Comparison of ENCODE assay signal across 17 cellular contexts in the genomic region with DNA sequence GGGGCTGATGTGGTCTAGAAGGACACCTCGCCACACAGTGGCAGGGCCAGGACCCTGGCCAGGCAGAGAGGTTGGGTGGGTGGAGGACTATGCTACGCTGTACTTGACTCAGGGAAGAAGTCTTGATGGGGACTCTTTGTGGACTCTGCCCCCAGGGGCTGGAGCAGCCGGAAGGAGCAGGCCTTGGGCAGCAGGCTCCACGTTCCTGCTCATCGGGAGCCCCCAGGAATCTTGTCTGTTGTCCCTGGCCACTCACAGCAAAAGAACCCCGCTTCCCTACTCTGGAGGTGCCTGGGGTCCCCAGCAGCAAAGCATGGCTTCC.
DNase-seq lines count a peak whose midpoint lies in the region; ATAC-seq, FAIRE-seq and TF ChIP-seq lines count a peak whose summit lies in the region.
"Had no signal": no experiment of that assay in that cellular context is flagged by ENCODE, and none has a peak within 500 bp of the region (broad histone marks: within the 10 kb centered on the region; RNA-seq: fewer than 3 reads in every experiment).

No MANE protein-coding gene starts in this region.

- DNase-seq in cardiac septum (ENCODE audit: low spot score), result peak; percentile 73
- DNase-seq in heart left ventricle, result no peak
- DNase-seq in K562 (ENCODE audit: extremely low read depth in 1 of 4, low spot score in 3 of 4), result no peak
- DNase-seq in trophoblast cell, result no peak
- DNase-seq in thyroid gland, result no peak
- no peak for DNase-seq in hepatocyte (ENCODE audit: low spot score)
- no peak for DNase-seq in activated CD8-positive, alpha-beta memory T cell treated with anti-CD3 and anti-CD28 coated beads, Interleukin-2, amount 50 U/mL, for 4 hours
- DNase-seq: activated CD4-positive, alpha-beta T cell treated with anti-CD3 and anti-CD28 coated beads for 1 hour; activated effector memory CD4-positive, alpha-beta T cell treated with Interleukin-2 at 50 U/mL for 16 hours; CD4-positive, CD25-positive, alpha-beta regulatory T cell; central memory CD4-positive, alpha-beta T cell; DMS 273 treated with DMSO at 0.1 percent for 48 hours; glutamatergic neuron; NCI-H1105 treated with DMSO at 0.1 percent for 48 hours; NCI-H524; stimulated activated CD4-positive, alpha-beta T cell treated with anti-CD3 and anti-CD28 coated beads, Interleukin-4, amount 100 ng/mL, for 24 hours had no signal

- no peak overlapping the region for H2BK5ac ChIP-seq in trophoblast cell (ENCODE audit: low read depth, low read length, poor library complexity)

- peaks cover 2 to 59% (median 53%) of the 10 kb centered on the region in 9 donors for H3K36me3 ChIP-seq in heart left ventricle
- H3K36me3 ChIP-seq in K562 (ENCODE audit: control insufficient read depth, insufficient read depth, low read length), result peaks cover 79% of the 10 kb centered on the region; the same call in 2 of the 3 replicates
- H3K36me3 ChIP-seq in trophoblast cell (ENCODE audit: control insufficient read depth in 1 of 2, insufficient read depth in 2 of 2, low read length in 2 of 2), result peaks cover 53 to 60% of the 10 kb centered on the region in 2 experiments
- peaks cover 24% of the 10 kb centered on the region in 2 donors for H3K36me3 ChIP-seq in thyroid gland
- H3K36me3 ChIP-seq in hepatocyte (replicated peaks; ENCODE audit: insufficient read depth, low read depth), result no peaks in the 10 kb centered on the region

- no peak overlapping the region for H3K4me3 ChIP-seq in heart left ventricle
- H3K4me3 ChIP-seq in K562, result no peak overlapping the region
- no peak overlapping the region for H3K4me3 ChIP-seq in trophoblast cell (ENCODE audit: low read depth, low read length)
- no peak overlapping the region for H3K4me3 ChIP-seq in thyroid gland (replicated peaks in 1 of 3)
- no peak overlapping the region for H3K4me3 ChIP-seq in hepatocyte

- H3K23ac ChIP-seq in trophoblast cell (ENCODE audit: low read length), result no peak overlapping the region

- H3K79me1 ChIP-seq in trophoblast cell (ENCODE audit: low read length), result no peaks in the 10 kb centered on the region

- H3K27ac ChIP-seq in heart left ventricle, result peak overlapping the region in 4 of 12 donors; percentile 5 to 70 (median 45)
- H3K27ac ChIP-seq in K562 (ENCODE audit: extremely low read depth, low read depth, low read length), result no peak overlapping the region
- H3K27ac ChIP-seq in trophoblast cell (ENCODE audit: low read depth, low read length), result no peak overlapping the region
- peak overlapping the region in 2 of 3 donors; percentile 38 to 70 for H3K27ac ChIP-seq in thyroid gland
- no peak overlapping the region for H3K27ac ChIP-seq in hepatocyte

- H3K4ac ChIP-seq in trophoblast cell (ENCODE audit: low read depth, low read length), result no peak overlapping the region

- TF ChIP-seq POLR2A in heart left ventricle (IDR thresholded peaks at IDR 0.05), result no peak
- TF ChIP-seq POLR2A in K562 (conservative IDR thresholded peaks at IDR 0.05), result no peak
- no peak for TF ChIP-seq POLR2A in thyroid gland (IDR thresholded peaks at IDR 0.05)

- H3K4me2 ChIP-seq in K562 (ENCODE audit: insufficient read depth, low read length), result no peak overlapping the region
- H3K4me2 ChIP-seq in trophoblast cell (ENCODE audit: low read length), result no peak overlapping the region
- no peak overlapping the region for H3K4me2 ChIP-seq in hepatocyte

- H3K18ac ChIP-seq in trophoblast cell (ENCODE audit: low read length), result no peak overlapping the region

- in situ Hi-C loops in K562 (cut with MboI), result no loop called here

- H3K4me1 ChIP-seq in heart left ventricle (peaks cover 2 to 38% (median 20%) of the 10 kb centered on the region in 12 donors), K562 (replicated peaks in 1 of 2; ENCODE audit: control insufficient read depth in 2 of 2, insufficient read depth in 2 of 2, low read length in 2 of 2) (peaks cover 0 to 10% of the 10 kb centered on the region in 2 experiments; a peak in 2 of 5 replicates), trophoblast cell (ENCODE audit: control insufficient read depth in 1 of 2, insufficient read depth in 2 of 2, low read length in 2 of 2) (peaks cover 5 to 6% of the 10 kb centered on the region in 2 experiments), thyroid gland (peaks cover 11 to 34% of the 10 kb centered on the region in 2 donors), hepatocyte (ENCODE audit: insufficient read depth) (no peaks in the 10 kb centered on the region)

- POLR2A ChIA-PET in K562 (lab: Yijun Ruan, JAX), result interaction anchor here (1.0 to 1.4 kb wide), 2 partner anchors 10 to 45 kb away, joined by 3 to 5 read pairs; no protein-coding TSS in a partner anchor

- no peak overlapping the region for H2BK120ac ChIP-seq in trophoblast cell (ENCODE audit: insufficient read depth, low read length, poor library complexity)

- H3K14ac ChIP-seq in trophoblast cell (ENCODE audit: low read length), result no peak overlapping the region

- peaks cover 4% of the 10 kb centered on the region for H3K9me1 ChIP-seq in K562 (ENCODE audit: control insufficient read depth, insufficient read depth, low read length)

- intact Hi-C loops in cardiac septum (cut with DNase I), result loop anchor here (10.0 kb wide), 1 partner anchor 48 kb away; no protein-coding TSS in a partner anchor
- intact Hi-C loops in heart left ventricle (cut with DNase I), result no loop called here
- intact Hi-C loops in K562 (cut with micrococcal nuclease), result loop anchor here (5.0 kb wide), 2 partner anchors 51 to 199 kb away; no protein-coding TSS in a partner anchor
- intact Hi-C loops in thyroid gland (cut with DNase I), result no loop called here

- H3K27me3 ChIP-seq in heart left ventricle (no peaks in the 10 kb centered on the region), K562 (ENCODE audit: control insufficient read depth in 2 of 2, insufficient read depth in 2 of 2, low read length in 2 of 2) (no peaks in the 10 kb centered on the region), trophoblast cell (ENCODE audit: insufficient read depth, low read length) (no peaks in the 10 kb centered on the region), thyroid gland (no peaks in the 10 kb centered on the region), hepatocyte (no peaks in the 10 kb centered on the region)

- no peak overlapping the region for H4K91ac ChIP-seq in trophoblast cell (ENCODE audit: low read depth, low read length)

- H3K79me2 ChIP-seq in K562 (ENCODE audit: control insufficient read depth, insufficient read depth, low read length) (no peaks in the 10 kb centered on the region), trophoblast cell (ENCODE audit: control insufficient read depth, insufficient read depth, low read length, poor library complexity) (no peaks in the 10 kb centered on the region), hepatocyte (no peaks in the 10 kb centered on the region)

- H3K9me3 ChIP-seq in heart left ventricle, result no peaks in the 10 kb centered on the region
- no peaks in the 10 kb centered on the region for H3K9me3 ChIP-seq in K562 (replicated peaks; ENCODE audit: control insufficient read depth, insufficient read depth, low read depth, low read length)
- H3K9me3 ChIP-seq in trophoblast cell (ENCODE audit: insufficient read depth, low read depth, low read length), result no peaks in the 10 kb centered on the region
- H3K9me3 ChIP-seq in thyroid gland, result no peaks in the 10 kb centered on the region
- no peaks in the 10 kb centered on the region for H3K9me3 ChIP-seq in hepatocyte (ENCODE audit: low read depth)

- TF ChIP-seq RAD21 in K562 (CRISPR knock-in tag; conservative IDR thresholded peaks at IDR 0.05 in 1 of 2, IDR thresholded peaks at IDR 0.05 in 1 of 2), result no peak

- no peak overlapping the region for H2AFZ ChIP-seq in K562 (ENCODE audit: low read depth, low read length)
- H2AFZ ChIP-seq in trophoblast cell (ENCODE audit: insufficient read depth, low read length, poor library complexity), result no peak overlapping the region
- H2AFZ ChIP-seq in hepatocyte, result no peak overlapping the region

- 88 to 98% (median 95%) methylated on average over 4 to 6 of the region's 6 CpGs for WGBS in heart left ventricle, 4 donors
- 96% methylated on average over 6 of the region's 6 CpGs for WGBS in K562 (ENCODE audit: insufficient coverage, low coverage, missing lambda C conversion rate)
- WGBS in trophoblast cell (ENCODE audit: extremely low coverage, insufficient coverage, insufficient read length), result no CpG with 5 or more reads among the region's 6 CpGs
- WGBS in thyroid gland, 2 donors, result 90 to 98% methylated on average over 5 to 6 of the region's 6 CpGs
- 95% methylated on average over 5 of the region's 6 CpGs for WGBS in hepatocyte (ENCODE audit: low lambda C conversion rate, missing lambda C conversion rate)

- H4K20me1 ChIP-seq in K562 (replicated peaks; ENCODE audit: control insufficient read depth, insufficient read depth, low read length), result no peaks in the 10 kb centered on the region
- no peaks in the 10 kb centered on the region for H4K20me1 ChIP-seq in hepatocyte (ENCODE audit: insufficient read depth, poor library complexity, severe bottlenecking)

- FAIRE-seq in K562 (lab: Jason Lieb, UNC), result no peak

- no peak for ATAC-seq in heart left ventricle
- peak; percentile 20; the same call in 2 of the 3 replicates for ATAC-seq in K562
- no peak for ATAC-seq in HG03342 (IDR thresholded peaks at IDR 0.05; ENCODE audit: unreplicated experiment)

- no peak overlapping the region for H4K8ac ChIP-seq in trophoblast cell (ENCODE audit: low read depth, low read length)

- H3K9ac ChIP-seq in K562 (ENCODE audit: insufficient read depth in 1 of 2, low read depth in 2 of 2, low read length in 2 of 2) (peak overlapping the region in 1 of 2 experiments; percentile 10; a peak in 1 of 4 replicates), trophoblast cell (ENCODE audit: low read length) (no peak overlapping the region)

- CTCF ChIA-PET in K562 (lab: Yijun Ruan, JAX; ENCODE audit: low intra/inter-chr PET ratio), result no interaction called here

- TF ChIP-seq EP300 in K562 (IDR thresholded peaks at IDR 0.05; ENCODE audit: low read length), result no peak

- no peaks in the 10 kb centered on the region for H3K9me2 ChIP-seq in hepatocyte (replicated peaks; ENCODE audit: insufficient read depth)

- H2AK5ac ChIP-seq in trophoblast cell (ENCODE audit: low read length), result no peak overlapping the region

- TF ChIP-seq CTCF in heart left ventricle (IDR thresholded peaks at IDR 0.05), result no peak
- peak in 1 of 3 experiments; percentile 20; a peak in 2 of 6 replicates for TF ChIP-seq CTCF in K562 (IDR thresholded peaks at IDR 0.05 in 2 of 3, conservative IDR thresholded peaks at IDR 0.05 in 1 of 3; ENCODE audit: insufficient read depth in 2 of 3, low read depth in 1 of 3, low read length in 3 of 3)
- no peak for TF ChIP-seq CTCF in thyroid gland (IDR thresholded peaks at IDR 0.05)
- TF ChIP-seq CTCF in hepatocyte (IDR thresholded peaks at IDR 0.05; ENCODE audit: poor library complexity), result no peak

- H4K12ac ChIP-seq in trophoblast cell (ENCODE audit: low read depth, low read length), result no peak overlapping the region

- BruUV-seq in K562 (replicated peaks; lab: Mats Ljungman, UMichigan), result no TSS peak

- H2BK12ac ChIP-seq in trophoblast cell (ENCODE audit: low read length), result peak overlapping the region; percentile 35

TF ChIP-seq in K562, 482 proteins besides CTCF, POLR2A, EP300 and RAD21 (continues in another document):
- TF ChIP-seq MBD2 (IDR thresholded peaks at IDR 0.05; ENCODE audit: borderline replicate concordance, low read depth) (no peak), CBFB (CRISPR knock-in tag; IDR thresholded peaks at IDR 0.05) (no peak)

Comparison
In these comparisons a context has a peak if more than half of its experiments do, and no peak if none do; other contexts are left out.
1. intact Hi-C loops: an anchor here in cardiac septum (10.0 kb wide) and K562 (5.0 kb wide); none called in heart left ventricle and thyroid gland.
2. H3K27ac ChIP-seq: peak in thyroid gland (2 of 3); none in K562 (single experiment), trophoblast cell (single experiment) and hepatocyte (single experiment).